Comparison of ENCODE assay signal across 2 cellular contexts in the genomic region with DNA sequence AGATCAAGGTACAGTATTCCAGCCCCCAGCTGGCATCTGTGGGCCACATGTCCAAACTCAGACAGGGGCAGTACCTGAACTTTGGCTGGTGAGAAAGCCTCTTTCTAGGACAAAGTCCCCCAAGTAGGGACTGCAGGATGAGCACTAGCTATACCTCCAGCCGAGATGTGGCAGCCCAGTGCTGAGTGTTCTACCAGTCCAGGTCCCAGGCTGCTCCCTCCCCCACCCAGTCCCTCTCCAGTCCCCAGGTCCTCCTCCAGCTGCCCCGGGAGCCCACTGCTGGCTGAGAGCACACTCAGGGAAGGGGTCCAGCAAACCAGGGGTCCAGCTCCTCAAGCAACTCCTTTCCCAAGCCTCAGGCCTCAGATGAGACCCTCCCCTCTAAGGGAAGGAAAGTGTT.
A peak's percentile ranks its signal among the peaks of the same experiment; 100 is the strongest.
TF ChIP-seq lines count a peak whose summit lies in the region.

No MANE protein-coding gene starts in this region.

TF ChIP-seq in HepG2, 621 proteins besides CTCF, POLR2A, EP300 and RAD21 (continues in another document):
- TF ChIP-seq POLR2G (IDR thresholded peaks at IDR 0.05; ENCODE audit: low read depth, low read length) (no peak), E2F5 (CRISPR knock-in tag; conservative IDR thresholded peaks at IDR 0.05) (no peak), ZNF274 (CRISPR knock-in tag; IDR thresholded peaks at IDR 0.05) (0 out of 2 replicates have a peak, but pooled peaks have one; percentile 23), MTA1 (CRISPR knock-in tag; IDR thresholded peaks at IDR 0.05; ENCODE audit: borderline replicate concordance) (0 out of 2 replicates have a peak, but pooled peaks have one; percentile 30), ZBTB21 (CRISPR knock-in tag; IDR thresholded peaks at IDR 0.05) (no peak), KDM5B (CRISPR knock-in tag; IDR thresholded peaks at IDR 0.05; ENCODE audit: borderline replicate concordance) (peak; percentile 34; the same call in 1 of the 2 replicates), EZH2 (conservative IDR thresholded peaks at IDR 0.05; ENCODE audit: low read depth, low read length) (no peak), HNF4A (CRISPR knock-in tag; IDR thresholded peaks at IDR 0.05) (peak; percentile 53), THAP9 (CRISPR knock-in tag; IDR thresholded peaks at IDR 0.05; ENCODE audit: borderline replicate concordance) (no peak), ISL2 (CRISPR knock-in tag; IDR thresholded peaks at IDR 0.05) (no peak), MEIS1 (CRISPR knock-in tag; IDR thresholded peaks at IDR 0.05; ENCODE audit: borderline replicate concordance) (peak; percentile 47; the same call in 1 of the 2 replicates), ATF7-NPFF (CRISPR knock-in tag; IDR thresholded peaks at IDR 0.05; ENCODE audit: low read depth) (0 out of 2 replicates have a peak, but pooled peaks have one; percentile 17), SMAD3 (CRISPR knock-in tag; IDR thresholded peaks at IDR 0.05) (no peak), ZNF614 (CRISPR knock-in tag; IDR thresholded peaks at IDR 0.05; ENCODE audit: borderline replicate concordance) (no peak), ZNF776 (CRISPR knock-in tag; IDR thresholded peaks at IDR 0.05) (no peak), ZNF574 (CRISPR knock-in tag; IDR thresholded peaks at IDR 0.05) (0 out of 2 replicates have a peak, but pooled peaks have one; percentile 26), KLF12 (CRISPR knock-in tag; IDR thresholded peaks at IDR 0.05; ENCODE audit: borderline replicate concordance) (no peak), ZNF343 (CRISPR knock-in tag; IDR thresholded peaks at IDR 0.05) (0 out of 2 replicates have a peak, but pooled peaks have one; percentile 35), ZNF883 (CRISPR knock-in tag; IDR thresholded peaks at IDR 0.05; ENCODE audit: not compliant biosample characterization) (peak; percentile 28)
- TF ChIP-seq, protein P1, sequence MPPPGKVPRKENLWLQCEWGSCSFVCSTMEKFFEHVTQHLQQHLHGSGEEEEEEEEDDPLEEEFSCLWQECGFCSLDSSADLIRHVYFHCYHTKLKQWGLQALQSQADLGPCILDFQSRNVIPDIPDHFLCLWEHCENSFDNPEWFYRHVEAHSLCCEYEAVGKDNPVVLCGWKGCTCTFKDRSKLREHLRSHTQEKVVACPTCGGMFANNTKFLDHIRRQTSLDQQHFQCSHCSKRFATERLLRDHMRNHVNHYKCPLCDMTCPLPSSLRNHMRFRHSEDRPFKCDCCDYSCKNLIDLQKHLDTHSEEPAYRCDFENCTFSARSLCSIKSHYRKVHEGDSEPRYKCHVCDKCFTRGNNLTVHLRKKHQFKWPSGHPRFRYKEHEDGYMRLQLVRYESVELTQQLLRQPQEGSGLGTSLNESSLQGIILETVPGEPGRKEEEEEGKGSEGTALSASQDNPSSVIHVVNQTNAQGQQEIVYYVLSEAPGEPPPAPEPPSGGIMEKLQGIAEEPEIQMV (CRISPR knock-in tag; IDR thresholded peaks at IDR 0.05; ENCODE audit: low read depth), result no peak
- TF ChIP-seq, protein P2, sequence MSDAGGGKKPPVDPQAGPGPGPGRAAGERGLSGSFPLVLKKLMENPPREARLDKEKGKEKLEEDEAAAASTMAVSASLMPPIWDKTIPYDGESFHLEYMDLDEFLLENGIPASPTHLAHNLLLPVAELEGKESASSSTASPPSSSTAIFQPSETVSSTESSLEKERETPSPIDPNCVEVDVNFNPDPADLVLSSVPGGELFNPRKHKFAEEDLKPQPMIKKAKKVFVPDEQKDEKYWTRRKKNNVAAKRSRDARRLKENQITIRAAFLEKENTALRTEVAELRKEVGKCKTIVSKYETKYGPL (CRISPR knock-in tag; IDR thresholded peaks at IDR 0.05), result no peak

TF ChIP-seq in WTC11, 78 proteins besides CTCF, POLR2A, EP300 and RAD21:
- TF ChIP-seq ZBTB43 (CRISPR knock-in tag; IDR thresholded peaks at IDR 0.05) (no peak), USF2 (CRISPR knock-in tag; IDR thresholded peaks at IDR 0.05) (no peak), MAX (CRISPR knock-in tag; IDR thresholded peaks at IDR 0.05) (no peak), FOXP1 (CRISPR knock-in tag; IDR thresholded peaks at IDR 0.05; ENCODE audit: borderline replicate concordance) (no peak), ATF2 (CRISPR knock-in tag; IDR thresholded peaks at IDR 0.05; ENCODE audit: borderline replicate concordance, low read depth) (no peak), NFATC4 (CRISPR knock-in tag; IDR thresholded peaks at IDR 0.05) (no peak), STAT6 (CRISPR knock-in tag; conservative IDR thresholded peaks at IDR 0.05; ENCODE audit: low read depth) (no peak), CREM (CRISPR knock-in tag; IDR thresholded peaks at IDR 0.05) (no peak), KAT7 (CRISPR knock-in tag; IDR thresholded peaks at IDR 0.05; ENCODE audit: borderline replicate concordance) (no peak), HMGA2 (CRISPR knock-in tag; IDR thresholded peaks at IDR 0.05) (no peak), ESRRA (CRISPR knock-in tag; IDR thresholded peaks at IDR 0.05; ENCODE audit: borderline replicate concordance) (no peak), EMX1 (CRISPR knock-in tag; IDR thresholded peaks at IDR 0.05) (no peak), ZNF121 (CRISPR knock-in tag; IDR thresholded peaks at IDR 0.05) (no peak)
- TF ChIP-seq, protein P3, sequence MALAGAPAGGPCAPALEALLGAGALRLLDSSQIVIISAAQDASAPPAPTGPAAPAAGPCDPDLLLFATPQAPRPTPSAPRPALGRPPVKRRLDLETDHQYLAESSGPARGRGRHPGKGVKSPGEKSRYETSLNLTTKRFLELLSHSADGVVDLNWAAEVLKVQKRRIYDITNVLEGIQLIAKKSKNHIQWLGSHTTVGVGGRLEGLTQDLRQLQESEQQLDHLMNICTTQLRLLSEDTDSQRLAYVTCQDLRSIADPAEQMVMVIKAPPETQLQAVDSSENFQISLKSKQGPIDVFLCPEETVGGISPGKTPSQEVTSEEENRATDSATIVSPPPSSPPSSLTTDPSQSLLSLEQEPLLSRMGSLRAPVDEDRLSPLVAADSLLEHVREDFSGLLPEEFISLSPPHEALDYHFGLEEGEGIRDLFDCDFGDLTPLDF (CRISPR knock-in tag; IDR thresholded peaks at IDR 0.05), result no peak
- TF ChIP-seq, protein P4, sequence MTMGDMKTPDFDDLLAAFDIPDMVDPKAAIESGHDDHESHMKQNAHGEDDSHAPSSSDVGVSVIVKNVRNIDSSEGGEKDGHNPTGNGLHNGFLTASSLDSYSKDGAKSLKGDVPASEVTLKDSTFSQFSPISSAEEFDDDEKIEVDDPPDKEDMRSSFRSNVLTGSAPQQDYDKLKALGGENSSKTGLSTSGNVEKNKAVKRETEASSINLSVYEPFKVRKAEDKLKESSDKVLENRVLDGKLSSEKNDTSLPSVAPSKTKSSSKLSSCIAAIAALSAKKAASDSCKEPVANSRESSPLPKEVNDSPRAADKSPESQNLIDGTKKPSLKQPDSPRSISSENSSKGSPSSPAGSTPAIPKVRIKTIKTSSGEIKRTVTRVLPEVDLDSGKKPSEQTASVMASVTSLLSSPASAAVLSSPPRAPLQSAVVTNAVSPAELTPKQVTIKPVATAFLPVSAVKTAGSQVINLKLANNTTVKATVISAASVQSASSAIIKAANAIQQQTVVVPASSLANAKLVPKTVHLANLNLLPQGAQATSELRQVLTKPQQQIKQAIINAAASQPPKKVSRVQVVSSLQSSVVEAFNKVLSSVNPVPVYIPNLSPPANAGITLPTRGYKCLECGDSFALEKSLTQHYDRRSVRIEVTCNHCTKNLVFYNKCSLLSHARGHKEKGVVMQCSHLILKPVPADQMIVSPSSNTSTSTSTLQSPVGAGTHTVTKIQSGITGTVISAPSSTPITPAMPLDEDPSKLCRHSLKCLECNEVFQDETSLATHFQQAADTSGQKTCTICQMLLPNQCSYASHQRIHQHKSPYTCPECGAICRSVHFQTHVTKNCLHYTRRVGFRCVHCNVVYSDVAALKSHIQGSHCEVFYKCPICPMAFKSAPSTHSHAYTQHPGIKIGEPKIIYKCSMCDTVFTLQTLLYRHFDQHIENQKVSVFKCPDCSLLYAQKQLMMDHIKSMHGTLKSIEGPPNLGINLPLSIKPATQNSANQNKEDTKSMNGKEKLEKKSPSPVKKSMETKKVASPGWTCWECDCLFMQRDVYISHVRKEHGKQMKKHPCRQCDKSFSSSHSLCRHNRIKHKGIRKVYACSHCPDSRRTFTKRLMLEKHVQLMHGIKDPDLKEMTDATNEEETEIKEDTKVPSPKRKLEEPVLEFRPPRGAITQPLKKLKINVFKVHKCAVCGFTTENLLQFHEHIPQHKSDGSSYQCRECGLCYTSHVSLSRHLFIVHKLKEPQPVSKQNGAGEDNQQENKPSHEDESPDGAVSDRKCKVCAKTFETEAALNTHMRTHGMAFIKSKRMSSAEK (CRISPR knock-in tag; IDR thresholded peaks at IDR 0.05; ENCODE audit: borderline replicate concordance), result no peak
- TF ChIP-seq, protein P5, sequence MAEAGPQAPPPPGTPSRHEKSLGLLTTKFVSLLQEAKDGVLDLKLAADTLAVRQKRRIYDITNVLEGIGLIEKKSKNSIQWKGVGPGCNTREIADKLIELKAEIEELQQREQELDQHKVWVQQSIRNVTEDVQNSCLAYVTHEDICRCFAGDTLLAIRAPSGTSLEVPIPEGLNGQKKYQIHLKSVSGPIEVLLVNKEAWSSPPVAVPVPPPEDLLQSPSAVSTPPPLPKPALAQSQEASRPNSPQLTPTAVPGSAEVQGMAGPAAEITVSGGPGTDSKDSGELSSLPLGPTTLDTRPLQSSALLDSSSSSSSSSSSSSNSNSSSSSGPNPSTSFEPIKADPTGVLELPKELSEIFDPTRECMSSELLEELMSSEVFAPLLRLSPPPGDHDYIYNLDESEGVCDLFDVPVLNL (CRISPR knock-in tag; IDR thresholded peaks at IDR 0.05; ENCODE audit: borderline replicate concordance, low read depth), result no peak
- TF ChIP-seq, protein P6, sequence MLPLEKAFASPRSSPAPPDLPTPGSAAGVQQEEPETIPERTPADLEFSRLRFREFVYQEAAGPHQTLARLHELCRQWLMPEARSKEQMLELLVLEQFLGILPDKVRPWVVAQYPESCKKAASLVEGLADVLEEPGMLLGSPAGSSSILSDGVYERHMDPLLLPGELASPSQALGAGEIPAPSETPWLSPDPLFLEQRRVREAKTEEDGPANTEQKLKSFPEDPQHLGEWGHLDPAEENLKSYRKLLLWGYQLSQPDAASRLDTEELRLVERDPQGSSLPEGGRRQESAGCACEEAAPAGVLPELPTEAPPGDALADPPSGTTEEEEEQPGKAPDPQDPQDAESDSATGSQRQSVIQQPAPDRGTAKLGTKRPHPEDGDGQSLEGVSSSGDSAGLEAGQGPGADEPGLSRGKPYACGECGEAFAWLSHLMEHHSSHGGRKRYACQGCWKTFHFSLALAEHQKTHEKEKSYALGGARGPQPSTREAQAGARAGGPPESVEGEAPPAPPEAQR (CRISPR knock-in tag; IDR thresholded peaks at IDR 0.05), result no peak
